14 cellular contexts compared by ENCODE assay signal in the genomic region with DNA sequence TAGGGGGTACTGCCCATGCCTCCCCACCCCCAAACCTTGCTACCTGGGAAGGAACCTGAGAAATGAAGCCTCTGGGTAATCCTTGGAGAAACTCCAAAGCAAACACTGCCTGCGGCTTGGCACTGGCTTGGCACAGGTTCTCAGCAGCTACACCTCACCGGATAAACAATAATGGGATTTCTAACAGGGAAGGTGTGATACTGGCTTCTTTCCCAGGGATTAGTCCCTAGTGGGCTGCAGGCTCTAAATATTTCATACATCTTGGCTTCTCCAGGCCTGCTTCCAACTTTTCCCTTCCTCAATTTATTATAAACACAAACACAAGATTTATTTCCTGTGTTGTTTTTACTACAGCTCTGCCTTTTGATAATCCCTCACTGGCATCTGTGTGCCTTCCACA. TPM values are rescaled to one million over a fixed set of nuclear protein-coding genes. Genes with fewer than 3 reads are reported as not detected.
A peak's percentile ranks its signal among the peaks of the same experiment; 100 is the strongest.
DNase-seq lines count a peak whose midpoint lies in the region; ATAC-seq and TF ChIP-seq lines count a peak whose summit lies in the region.
"Had no signal": no experiment of that assay in that cellular context is flagged by ENCODE, and none has a peak within 500 bp of the region (broad histone marks: within the 10 kb centered on the region; RNA-seq: fewer than 3 reads in every experiment).

No MANE protein-coding gene starts in this region.

- in situ Hi-C loops in GM23248 (cut with MboI): no loop called here

- ATAC-seq in GM21723 (IDR thresholded peaks at IDR 0.05; ENCODE audit: unreplicated experiment): no peak
- ATAC-seq in HG02852 (IDR thresholded peaks at IDR 0.05; ENCODE audit: unreplicated experiment): no peak
- no peak for ATAC-seq in stimulated activated naive B cell treated with anti-CD40 and anti-IgM and Interleukin-4, amounts not matched to agents 10 μg/mL and 1 μg/mL and 100 μg/mL, for 72 hours (replicated peaks)

- H3K4me3 ChIP-seq in GM23248: no peak overlapping the region
- no peak overlapping the region for H3K4me3 ChIP-seq in breast epithelium

- no peak overlapping the region for H3K9ac ChIP-seq in GM23248

- H3K36me3 Mint-ChIP-seq in stimulated activated naive B cell treated with anti-CD40 and anti-IgM and Interleukin-4, amounts not matched to agents 10 μg/mL and 1 μg/mL and 100 μg/mL, for 72 hours: peaks cover 19 to 38% of the 10 kb centered on the region in 2 donors

- H2AFZ ChIP-seq in GM23248: no peak overlapping the region

- H3K4me1 Mint-ChIP-seq in stimulated activated naive B cell treated with anti-CD40 and anti-IgM and Interleukin-4, amounts not matched to agents 10 μg/mL and 1 μg/mL and 100 μg/mL, for 72 hours: peaks cover 8 to 11% of the 10 kb centered on the region in 2 donors

- H3K27ac Mint-ChIP-seq in stimulated activated naive B cell treated with anti-CD40 and anti-IgM and Interleukin-4, amounts not matched to agents 10 μg/mL and 1 μg/mL and 100 μg/mL, for 72 hours: no peak overlapping the region
- H3K27ac Mint-ChIP-seq: activated CD4-positive, alpha-beta T cell treated with anti-CD3 and anti-CD28 coated beads, Interleukin-2, amount 10 ng/mL, durations not matched to agents 24 days and 14 days had no signal

- H3K9me3 ChIP-seq in GM23248 (ENCODE audit: low read depth): no peaks in the 10 kb centered on the region
- no peaks in the 10 kb centered on the region for H3K9me3 ChIP-seq in breast epithelium

- no peak for DNase-seq in GM23248
- peak; percentile 70 for DNase-seq in NCI-H2171 treated with DMSO at 0.1 percent for 48 hours (lab: John Stamatoyannopoulos, UW)
- DNase-seq in breast epithelium (ENCODE audit: low spot score in 2 of 2): peak; percentile 54 to 69
- DNase-seq in lung microvascular endothelial cell (ENCODE audit: low read depth in 2 of 2): peak; percentile 12 to 28
- no peak for DNase-seq in ureter (ENCODE audit: low spot score)
- DNase-seq in stimulated activated naive B cell treated with anti-CD40 and anti-IgM and Interleukin-4, amounts not matched to agents 10 μg/mL and 1 μg/mL and 100 μg/mL, for 72 hours: no peak
- DNase-seq: activated CD4-positive, alpha-beta T cell treated with anti-CD3 and anti-CD28 coated beads, Interleukin-2, amount 10 ng/mL, durations not matched to agents 24 days and 14 days; activated effector memory CD4-positive, alpha-beta T cell treated with anti-CD3 and anti-CD28 coated beads, Interleukin-2, amount 50 U/mL, for 16 hours; MM.1S; stimulated activated CD4-positive, alpha-beta T cell treated with anti-CD3 and anti-CD28 coated beads, Interleukin-2, amount 100 ng/mL, for 48 hours; stimulated activated naive CD4-positive, alpha-beta T cell had no signal

- H3K9me3 Mint-ChIP-seq in stimulated activated naive B cell treated with anti-CD40 and anti-IgM and Interleukin-4, amounts not matched to agents 10 μg/mL and 1 μg/mL and 100 μg/mL, for 72 hours: no peaks in the 10 kb centered on the region
- H3K9me3 Mint-ChIP-seq: activated CD4-positive, alpha-beta T cell treated with anti-CD3 and anti-CD28 coated beads, Interleukin-2, amount 10 ng/mL, durations not matched to agents 24 days and 14 days had no signal

- H3K27me3 ChIP-seq in GM23248 (replicated peaks; ENCODE audit: insufficient read depth) (no peaks in the 10 kb centered on the region), breast epithelium (no peaks in the 10 kb centered on the region)

- no peaks in the 10 kb centered on the region for H3K27me3 Mint-ChIP-seq in stimulated activated naive B cell treated with anti-CD40 and anti-IgM and Interleukin-4, amounts not matched to agents 10 μg/mL and 1 μg/mL and 100 μg/mL, for 72 hours
- H3K27me3 Mint-ChIP-seq: activated CD4-positive, alpha-beta T cell treated with anti-CD3 and anti-CD28 coated beads, Interleukin-2, amount 10 ng/mL, durations not matched to agents 24 days and 14 days had no signal

- intact Hi-C loops in breast epithelium (cut with DNase I; ENCODE audit: low total_unique reads): no loop called here

- peaks cover 49% of the 10 kb centered on the region for H3K4me1 ChIP-seq in GM23248 (ENCODE audit: insufficient read depth)
- H3K4me1 ChIP-seq in breast epithelium: peaks cover 0 to 10% of the 10 kb centered on the region in 2 donors

- H3F3A ChIP-seq in GM23248 (ENCODE audit: insufficient read depth): peaks cover 78% of the 10 kb centered on the region

- H3K4me3 Mint-ChIP-seq in stimulated activated naive B cell treated with anti-CD40 and anti-IgM and Interleukin-4, amounts not matched to agents 10 μg/mL and 1 μg/mL and 100 μg/mL, for 72 hours: no peak overlapping the region
- H3K4me3 Mint-ChIP-seq: activated CD4-positive, alpha-beta T cell treated with anti-CD3 and anti-CD28 coated beads, Interleukin-2, amount 10 ng/mL, durations not matched to agents 24 days and 14 days had no signal

- H3K79me2 ChIP-seq in GM23248 (ENCODE audit: insufficient read depth): peaks cover 100% of the 10 kb centered on the region

- WGBS in GM23248 (ENCODE audit: low coverage in 1 of 2, low lambda C conversion rate in 2 of 2, missing lambda C conversion rate in 2 of 2), 2 experiments: 91 to 95% methylated on average over 2 of the region's 2 CpGs

- no peak for TF ChIP-seq POLR2A in breast epithelium (IDR thresholded peaks at IDR 0.05)

- H3K27ac ChIP-seq in GM23248 (0 out of 2 replicates have a peak overlapping the region, but pooled peaks have one; percentile 49), breast epithelium (peak overlapping the region; percentile 63 to 77)
- H3K27ac ChIP-seq: epithelial cell of prostate had no signal

- no peaks in the 10 kb centered on the region for H3K9me2 ChIP-seq in GM23248 (ENCODE audit: insufficient read depth)

- no peak overlapping the region for H3K4me2 ChIP-seq in GM23248 (ENCODE audit: unreplicated experiment)

- TF ChIP-seq CTCF in breast epithelium (IDR thresholded peaks at IDR 0.05): no peak

- H3K36me3 ChIP-seq in GM23248 (ENCODE audit: low read depth): peaks cover 54% of the 10 kb centered on the region
- no peaks in the 10 kb centered on the region for H3K36me3 ChIP-seq in breast epithelium

- peaks cover 59% of the 10 kb centered on the region; the same call in 1 of the 2 replicates for H4K20me1 ChIP-seq in GM23248 (ENCODE audit: insufficient read depth)

RNA-seq across cellular contexts. Expression of gene SEC24D, which starts 12.5 kb away (rescaled TPM):
- 148 and 166 TPM in 2 replicates for total RNA-seq in GM23248 (2014; rRNA removed; shearing (Covaris generic))
- polyA plus RNA-seq in GM23248 (2016; fragmentation: Nextera tagmentation; extraction: Ambion mirVana): 131 and 136 TPM in 2 replicates
- total RNA-seq in breast epithelium (10 to 100 TPM; 24.5 to 63.6 (median 50.8) TPM), lung microvascular endothelial cell (21.0 and 23.3 TPM in 2 replicates), ureter (66.7 TPM)

Comparison
In these comparisons a context has a peak if more than half of its experiments do, and no peak if none do; other contexts are left out.
1. DNase-seq: peak in NCI-H2171 treated with DMSO at 0.1 percent for 48 hours (single experiment), breast epithelium (2 of 2) and lung microvascular endothelial cell (2 of 2); none in GM23248 (single experiment), ureter (single experiment) and stimulated activated naive B cell treated with anti-CD40 and anti-IgM and Interleukin-4, amounts not matched to agents 10 μg/mL and 1 μg/mL and 100 μg/mL, for 72 hours (single experiment).